ENCODE assay signal across 24 cellular contexts in genomic region chr4:152427971-152428370, GRCh38.
"Had no signal": no experiment of that assay in that cellular context is flagged by ENCODE, and none has a peak within 500 bp of the region (broad histone marks: within the 10 kb centered on the region; RNA-seq: fewer than 3 reads in every experiment).

No MANE protein-coding gene starts in this region.

- DNase-seq: activated B cell treated with CpG ODN at 0.5 μM for 24 hours; activated CD4-positive, alpha-beta T cell treated with anti-CD3 and anti-CD28 coated beads for 1 hour; activated CD4-positive, alpha-beta T cell treated with anti-CD3 and anti-CD28 coated beads, Interleukin-2, amount 10 ng/mL, durations not matched to agents 24 days and 14 days; activated CD4-positive, alpha-beta T cell treated with anti-CD3 and anti-CD28 coated beads, Interleukin-2, amount 50 U/mL, for 48 hours; activated effector memory CD4-positive, alpha-beta T cell treated with anti-CD3 and anti-CD28 coated beads, Interleukin-2, amount 50 U/mL, for 16 hours; activated naive CD4-positive, alpha-beta T cell treated with Interleukin-2 at 50 U/mL for 16 hours; activated T-cell treated with anti-CD3 and anti-CD28 coated beads, Interleukin-2, amount 50 U/mL, for 4 hours; brain microvascular endothelial cell; cerebellar nuclear complex; KG1; NCI-H1048; NCI-H146; NCI-H187 treated with DMSO at 0.1 percent for 48 hours; NCI-H2171 treated with DMSO at 0.1 percent for 48 hours; NCI-H510A treated with DMSO at 0.1 percent for 48 hours; NCI-H69; NK-92 treated with Interleukin-12 subunit alpha and Interleukin-12 subunit beta, amount 100 ng/mL, for 24 hours; PC-3; SHP77; SW 1271 had no signal

- FAIRE-seq: colon, RCC 7860 had no signal

- ATAC-seq: activated T-cell treated with anti-CD3 and anti-CD28 coated beads, Interleukin-2, amount 50 U/mL, for 4 hours; PC-3; SK-N-SH treated with all-trans-retinoic acid at 6 μM for 48 hours had no signal

- H3K4me3 ChIP-seq: SJSA1 had no signal
